ENCODE assay signal across 8 cellular contexts in genomic region chr6:53065266-53066058, GRCh38. TPM values are rescaled to one million over a fixed set of nuclear protein-coding genes. Genes with fewer than 3 reads are reported as not detected.
DNase-seq lines count a peak whose midpoint lies in the region; ATAC-seq and TF ChIP-seq lines count a peak whose summit lies in the region.

TSS of gene FBXO9 (plus strand) at chr6:53065404. CDS start at chr6:53065790, 386 bp downstream.

- H3K4me3 ChIP-seq in SJSA1 (peak within 1 kb of the TSS; percentile 88), heart left ventricle (peak within 1 kb of the TSS; percentile 66 to 96 (median 87))

- H3K9me3 ChIP-seq in SJSA1 (replicated peaks) (no peaks in the 10 kb centered on the region), heart left ventricle (no peaks in the 10 kb centered on the region)

- TF ChIP-seq CTCF in GM20000 (IDR thresholded peaks at IDR 0.05; ENCODE audit: extremely low read depth, missing control alignments) = no peak
- TF ChIP-seq CTCF in heart left ventricle (IDR thresholded peaks at IDR 0.05) = no peak

- H3K27me3 ChIP-seq in SJSA1 (replicated peaks) = no peaks in the 10 kb centered on the region
- no peaks in the 10 kb centered on the region for H3K27me3 ChIP-seq in heart left ventricle

- peak within 1 kb of the TSS; percentile 99 for H3K27ac Mint-ChIP-seq in activated naive CD4-positive, alpha-beta T cell treated with anti-CD3 and anti-CD28 coated beads, Interleukin-2, amount 50 U/mL, for 24 hours

- peaks cover 24% of the 10 kb centered on the region for H3K36me3 ChIP-seq in SJSA1
- H3K36me3 ChIP-seq in heart left ventricle = peaks cover 0 to 13% (median 0%) of the 10 kb centered on the region in 9 donors

- H3K9me3 Mint-ChIP-seq in activated naive CD4-positive, alpha-beta T cell treated with anti-CD3 and anti-CD28 coated beads, Interleukin-2, amount 50 U/mL, for 24 hours = no peaks in the 10 kb centered on the region

- H3K27ac ChIP-seq in SJSA1 (peak within 1 kb of the TSS; percentile 18), heart left ventricle (peak within 1 kb of the TSS; percentile 76 to 96 (median 92))

- H3K4me1 ChIP-seq in SJSA1 (replicated peaks) = peaks cover 17% of the 10 kb centered on the region
- H3K4me1 ChIP-seq in heart left ventricle = peaks cover 0 to 52% (median 32%) of the 10 kb centered on the region in 12 donors

- peak in 1 of 2 donors; percentile 62 for TF ChIP-seq POLR2A in heart left ventricle (IDR thresholded peaks at IDR 0.05)

- 0 to 1% (median 0%) methylated on average over 27 to 77 of the region's 77 CpGs for WGBS in heart left ventricle, 4 donors

- intact Hi-C loops in heart left ventricle (cut with DNase I) (loop anchor here in 2 of 10 donors (2.0 to 5.0 kb wide), 2 partner anchors 71 to 488 kb away; partner anchors contain the start of genes GSTA4 (in 1 of the 2) and TRAM2 (in 1 of the 2)), posterior vena cava (cut with DNase I) (no loop called here)

- peaks cover 57% of the 10 kb centered on the region for H3K4me1 Mint-ChIP-seq in activated naive CD4-positive, alpha-beta T cell treated with anti-CD3 and anti-CD28 coated beads, Interleukin-2, amount 50 U/mL, for 24 hours

- no peaks in the 10 kb centered on the region for H3K36me3 Mint-ChIP-seq in activated naive CD4-positive, alpha-beta T cell treated with anti-CD3 and anti-CD28 coated beads, Interleukin-2, amount 50 U/mL, for 24 hours

- peak within 1 kb of the TSS; percentile 100 for H3K4me3 Mint-ChIP-seq in activated naive CD4-positive, alpha-beta T cell treated with anti-CD3 and anti-CD28 coated beads, Interleukin-2, amount 50 U/mL, for 24 hours

- no peaks in the 10 kb centered on the region for H3K27me3 Mint-ChIP-seq in activated naive CD4-positive, alpha-beta T cell treated with anti-CD3 and anti-CD28 coated beads, Interleukin-2, amount 50 U/mL, for 24 hours

- peak; percentile 76 for DNase-seq in DMS114 treated with DMSO at 0.1 percent for 48 hours (lab: John Stamatoyannopoulos, UW; ENCODE audit: unreplicated experiment)
- DNase-seq in GM20000 (ENCODE audit: low spot score) = peak; percentile 89
- peak; percentile 54 for DNase-seq in HPDE6-E6E7 (ENCODE audit: extremely low spot score)
- DNase-seq in SJSA1 (ENCODE audit: low read depth in 1 of 2, low spot score in 2 of 2) = peak; percentile 25 to 64
- DNase-seq in heart left ventricle = peak; percentile 74 to 91 (median 83)
- DNase-seq in posterior vena cava (ENCODE audit: low spot score) = peak; percentile 91
- DNase-seq in ureter (ENCODE audit: low spot score) = peak; percentile 70

- peak; percentile 62 to 82 (median 77) for ATAC-seq in heart left ventricle

RNA-seq across cellular contexts. Expression of gene FBXO9, which starts in this region (rescaled TPM):
- 39.6 and 44.6 TPM in 2 replicates for total RNA-seq in SJSA1 (2014; rRNA removed; shearing (Covaris generic))
- total RNA-seq in heart left ventricle = 10 to 100 TPM; 15.4 to 98.9 (median 70.4) TPM
- polyA plus RNA-seq in heart left ventricle = 10 to 100 TPM in 1 of 2 donors, 1 to 10 TPM in 1; 9.0 to 45.4 TPM
- total RNA-seq in posterior vena cava = 100 to 1,000 TPM in 1 of 2 donors, 10 to 100 TPM in 1; 99.5 to 126 TPM
- total RNA-seq in ureter = 78.3 TPM

Comparison
In these comparisons a context has a peak if more than half of its experiments do, and no peak if none do; other contexts are left out.
1. Peak in every context shown above with its lines: DNase-seq, ATAC-seq, H3K4me3 ChIP-seq and H3K27ac ChIP-seq.